2 cellular contexts compared by ENCODE assay signal in the genomic region with DNA sequence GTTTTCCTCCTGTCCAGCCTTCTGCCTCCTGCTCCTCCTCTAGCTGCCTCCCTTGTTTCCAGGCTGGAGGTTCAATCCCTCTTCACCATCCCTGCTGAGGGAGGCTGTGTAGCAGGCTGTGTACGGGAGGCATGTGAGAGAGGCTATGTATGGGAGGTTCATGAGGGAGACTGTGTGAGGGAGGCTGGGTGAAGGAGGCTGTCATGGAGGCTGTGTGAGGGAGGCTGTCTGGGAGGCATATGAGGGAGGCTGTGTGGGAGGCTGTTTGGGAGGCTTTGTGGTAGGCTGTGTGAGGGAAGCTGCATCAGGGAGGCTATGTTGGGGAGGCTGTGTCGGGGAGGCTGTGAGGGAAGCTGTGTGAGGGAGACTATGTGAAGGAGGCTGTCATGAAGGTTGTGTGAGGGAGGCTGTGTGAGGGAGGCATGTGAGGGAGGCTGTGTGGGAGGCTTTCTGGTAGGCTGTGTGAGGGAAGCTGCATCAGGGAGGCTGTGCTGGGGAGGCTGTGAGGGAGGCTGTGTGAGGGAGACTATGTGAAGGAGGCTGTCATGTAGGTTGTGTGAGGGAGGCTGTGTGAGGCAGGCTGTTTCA.
TF ChIP-seq lines count a peak whose summit lies in the region.

No MANE protein-coding gene starts in this region.

TF ChIP-seq in K562, 482 proteins besides CTCF, POLR2A, EP300 and RAD21 (continued from another document and continues in another):
- TF ChIP-seq, protein P1, sequence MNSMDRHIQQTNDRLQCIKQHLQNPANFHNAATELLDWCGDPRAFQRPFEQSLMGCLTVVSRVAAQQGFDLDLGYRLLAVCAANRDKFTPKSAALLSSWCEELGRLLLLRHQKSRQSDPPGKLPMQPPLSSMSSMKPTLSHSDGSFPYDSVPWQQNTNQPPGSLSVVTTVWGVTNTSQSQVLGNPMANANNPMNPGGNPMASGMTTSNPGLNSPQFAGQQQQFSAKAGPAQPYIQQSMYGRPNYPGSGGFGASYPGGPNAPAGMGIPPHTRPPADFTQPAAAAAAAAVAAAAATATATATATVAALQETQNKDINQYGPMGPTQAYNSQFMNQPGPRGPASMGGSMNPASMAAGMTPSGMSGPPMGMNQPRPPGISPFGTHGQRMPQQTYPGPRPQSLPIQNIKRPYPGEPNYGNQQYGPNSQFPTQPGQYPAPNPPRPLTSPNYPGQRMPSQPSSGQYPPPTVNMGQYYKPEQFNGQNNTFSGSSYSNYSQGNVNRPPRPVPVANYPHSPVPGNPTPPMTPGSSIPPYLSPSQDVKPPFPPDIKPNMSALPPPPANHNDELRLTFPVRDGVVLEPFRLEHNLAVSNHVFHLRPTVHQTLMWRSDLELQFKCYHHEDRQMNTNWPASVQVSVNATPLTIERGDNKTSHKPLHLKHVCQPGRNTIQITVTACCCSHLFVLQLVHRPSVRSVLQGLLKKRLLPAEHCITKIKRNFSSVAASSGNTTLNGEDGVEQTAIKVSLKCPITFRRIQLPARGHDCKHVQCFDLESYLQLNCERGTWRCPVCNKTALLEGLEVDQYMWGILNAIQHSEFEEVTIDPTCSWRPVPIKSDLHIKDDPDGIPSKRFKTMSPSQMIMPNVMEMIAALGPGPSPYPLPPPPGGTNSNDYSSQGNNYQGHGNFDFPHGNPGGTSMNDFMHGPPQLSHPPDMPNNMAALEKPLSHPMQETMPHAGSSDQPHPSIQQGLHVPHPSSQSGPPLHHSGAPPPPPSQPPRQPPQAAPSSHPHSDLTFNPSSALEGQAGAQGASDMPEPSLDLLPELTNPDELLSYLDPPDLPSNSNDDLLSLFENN (IDR thresholded peaks at IDR 0.05; ENCODE audit: low read depth in 2 of 2, low read length in 2 of 2) = no peak
- TF ChIP-seq ZNF717 (CRISPR knock-in tag; IDR thresholded peaks at IDR 0.05) (no peak), ZBTB40 (IDR thresholded peaks at IDR 0.05) (no peak), ZBTB40 (CRISPR knock-in tag; IDR thresholded peaks at IDR 0.05) (no peak)
- TF ChIP-seq, protein P2, sequence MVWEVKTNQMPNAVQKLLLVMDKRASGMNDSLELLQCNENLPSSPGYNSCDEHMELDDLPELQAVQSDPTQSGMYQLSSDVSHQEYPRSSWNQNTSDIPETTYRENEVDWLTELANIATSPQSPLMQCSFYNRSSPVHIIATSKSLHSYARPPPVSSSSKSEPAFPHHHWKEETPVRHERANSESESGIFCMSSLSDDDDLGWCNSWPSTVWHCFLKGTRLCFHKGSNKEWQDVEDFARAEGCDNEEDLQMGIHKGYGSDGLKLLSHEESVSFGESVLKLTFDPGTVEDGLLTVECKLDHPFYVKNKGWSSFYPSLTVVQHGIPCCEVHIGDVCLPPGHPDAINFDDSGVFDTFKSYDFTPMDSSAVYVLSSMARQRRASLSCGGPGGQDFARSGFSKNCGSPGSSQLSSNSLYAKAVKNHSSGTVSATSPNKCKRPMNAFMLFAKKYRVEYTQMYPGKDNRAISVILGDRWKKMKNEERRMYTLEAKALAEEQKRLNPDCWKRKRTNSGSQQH (CRISPR knock-in tag; IDR thresholded peaks at IDR 0.05) = 0 out of 2 replicates have a peak, but pooled peaks have one; percentile 33

TF ChIP-seq in HepG2, 621 proteins besides CTCF, POLR2A, EP300 and RAD21 (continued from another document):
- no peak for TF ChIP-seq ZBTB26 (CRISPR knock-in tag; IDR thresholded peaks at IDR 0.05; ENCODE audit: borderline replicate concordance)
- TF ChIP-seq NCOA5 (CRISPR knock-in tag; IDR thresholded peaks at IDR 0.05) = no peak
- no peak for TF ChIP-seq TRIM22 (IDR thresholded peaks at IDR 0.05)
- 0 out of 2 replicates have a peak, but pooled peaks have one; percentile 8 for TF ChIP-seq SALL1 (CRISPR knock-in tag; IDR thresholded peaks at IDR 0.05)
- peak; percentile 89 for TF ChIP-seq ZMYM3 (CRISPR knock-in tag; IDR thresholded peaks at IDR 0.05)
- 0 out of 2 replicates have a peak, but pooled peaks have one; percentile 9 for TF ChIP-seq POLR2AphosphoS5 (IDR thresholded peaks at IDR 0.05; ENCODE audit: low read depth, low read length)
- TF ChIP-seq, protein P3, sequence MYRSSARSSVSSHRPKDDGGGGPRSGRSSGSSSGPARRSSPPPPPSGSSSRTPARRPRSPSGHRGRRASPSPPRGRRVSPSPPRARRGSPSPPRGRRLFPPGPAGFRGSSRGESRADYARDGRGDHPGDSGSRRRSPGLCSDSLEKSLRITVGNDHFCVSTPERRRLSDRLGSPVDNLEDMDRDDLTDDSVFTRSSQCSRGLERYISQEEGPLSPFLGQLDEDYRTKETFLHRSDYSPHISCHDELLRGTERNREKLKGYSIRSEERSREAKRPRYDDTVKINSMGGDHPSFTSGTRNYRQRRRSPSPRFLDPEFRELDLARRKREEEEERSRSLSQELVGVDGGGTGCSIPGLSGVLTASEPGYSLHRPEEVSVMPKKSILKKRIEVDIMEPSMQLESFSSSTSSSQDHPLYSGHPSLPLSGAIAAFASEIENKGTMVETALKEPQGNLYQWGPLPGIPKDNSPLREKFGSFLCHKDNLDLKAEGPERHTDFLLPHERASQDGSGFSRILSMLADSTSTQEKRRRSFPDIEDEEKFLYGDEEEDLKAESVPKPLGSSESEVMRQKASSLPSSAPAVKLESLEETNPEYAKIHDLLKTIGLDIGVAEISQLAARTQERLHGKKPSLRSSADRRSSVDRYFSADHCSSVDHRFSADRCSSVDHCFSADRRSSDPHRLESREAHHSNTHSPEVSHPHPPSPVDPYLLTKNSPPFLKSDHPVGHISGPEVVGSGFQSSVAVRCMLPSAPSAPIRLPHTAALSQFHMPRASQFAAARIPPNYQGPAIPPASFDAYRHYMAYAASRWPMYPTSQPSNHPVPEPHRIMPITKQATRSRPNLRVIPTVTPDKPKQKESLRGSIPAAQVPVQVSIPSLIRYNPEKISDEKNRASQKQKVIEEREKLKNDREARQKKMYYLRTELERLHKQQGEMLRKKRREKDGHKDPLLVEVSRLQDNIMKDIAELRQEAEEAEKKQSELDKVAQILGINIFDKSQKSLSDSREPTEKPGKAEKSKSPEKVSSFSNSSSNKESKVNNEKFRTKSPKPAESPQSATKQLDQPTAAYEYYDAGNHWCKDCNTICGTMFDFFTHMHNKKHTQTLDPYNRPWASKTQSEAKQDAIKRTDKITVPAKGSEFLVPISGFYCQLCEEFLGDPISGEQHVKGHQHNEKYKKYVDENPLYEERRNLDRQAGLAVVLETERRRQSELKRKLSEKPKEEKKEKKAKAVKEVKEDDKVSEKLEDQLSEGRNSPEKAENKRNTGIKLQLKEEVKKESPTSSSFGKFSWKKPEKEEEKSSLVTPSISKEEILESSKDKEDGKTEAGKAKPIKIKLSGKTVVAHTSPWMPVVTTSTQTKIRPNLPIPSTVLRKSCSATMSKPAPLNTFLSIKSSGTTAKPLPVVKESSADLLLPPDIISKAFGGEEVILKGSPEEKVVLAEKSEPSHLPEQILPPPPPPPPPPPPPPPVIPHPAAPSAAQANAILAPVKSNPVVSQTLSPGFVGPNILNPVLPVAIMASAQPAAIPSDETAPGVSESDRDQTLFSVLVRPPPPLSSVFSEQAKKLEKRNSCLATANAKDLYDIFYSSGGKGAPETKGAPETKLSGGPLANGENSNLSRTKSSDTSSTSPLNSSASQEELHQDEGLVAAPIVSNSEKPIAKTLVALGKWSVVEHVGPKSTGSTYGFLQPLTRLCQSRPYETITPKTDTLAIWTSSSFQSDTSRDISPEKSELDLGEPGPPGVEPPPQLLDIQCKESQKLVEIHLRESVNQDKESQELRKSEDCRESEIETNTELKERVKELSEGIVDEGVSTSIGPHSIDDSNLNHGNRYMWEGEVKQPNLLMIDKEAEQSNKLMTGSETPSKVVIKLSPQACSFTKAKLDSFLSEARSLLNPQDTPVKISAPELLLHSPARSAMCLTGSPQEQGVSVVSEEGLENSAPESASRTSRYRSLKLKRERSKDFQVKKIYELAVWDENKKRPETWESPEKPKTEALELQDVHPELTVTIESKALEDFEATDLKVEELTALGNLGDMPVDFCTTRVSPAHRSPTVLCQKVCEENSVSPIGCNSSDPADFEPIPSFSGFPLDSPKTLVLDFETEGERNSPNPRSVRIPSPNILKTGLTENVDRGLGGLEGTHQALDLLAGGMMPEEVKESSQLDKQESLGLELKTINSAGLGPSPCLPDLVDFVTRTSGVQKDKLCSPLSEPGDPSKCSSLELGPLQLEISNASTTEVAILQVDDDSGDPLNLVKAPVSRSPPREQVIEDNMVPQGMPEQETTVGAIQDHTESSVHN (CRISPR knock-in tag; IDR thresholded peaks at IDR 0.05) = 0 out of 2 replicates have a peak, but pooled peaks have one; percentile 23
